ENCODE assay signal across 26 cellular contexts in genomic region chr9:87629094-87629493, GRCh38.
"Had no signal": no experiment of that assay in that cellular context is flagged by ENCODE, and none has a peak within 500 bp of the region (broad histone marks: within the 10 kb centered on the region; RNA-seq: fewer than 3 reads in every experiment).

No MANE protein-coding gene starts in this region.

- H3K27ac ChIP-seq: ascending aorta, brain microvascular endothelial cell, esophagus muscularis mucosa, foreskin keratinocyte, gastroesophageal sphincter had no signal

- ATAC-seq: activated naive CD4-positive, alpha-beta T cell treated with anti-CD3 and anti-CD28 coated beads, Interleukin-2, amount 50 U/mL, for 72 hours; activated T-cell treated with anti-CD3 and anti-CD28 coated beads, Interleukin-2, amount 50 U/mL, for 72 hours; effector memory CD8-positive, alpha-beta T cell; foreskin keratinocyte; gastroesophageal sphincter had no signal

- H3K36me3 Mint-ChIP-seq: activated naive CD4-positive, alpha-beta T cell treated with anti-CD3 and anti-CD28 coated beads, Interleukin-2, amount 10 ng/mL, durations not matched to agents 7 days and 5 days; activated naive CD4-positive, alpha-beta T cell treated with anti-CD3 and anti-CD28 coated beads, Interleukin-2, amount 50 U/mL, for 72 hours; activated naive CD8-positive, alpha-beta T cell treated with anti-CD3 and anti-CD28 coated beads, Interleukin-2, amount 10 ng/mL, durations not matched to agents 7 days and 5 days had no signal

- H3K27ac Mint-ChIP-seq: activated CD4-positive, alpha-beta memory T cell treated with anti-CD3 and anti-CD28 coated beads, Interleukin-2, amount 10 ng/mL, durations not matched to agents 7 days and 5 days; activated CD4-positive, alpha-beta T cell treated with anti-CD3 and anti-CD28 coated beads, Interleukin-2, amount 10 ng/mL, durations not matched to agents 7 days and 5 days; activated naive CD4-positive, alpha-beta T cell treated with anti-CD3 and anti-CD28 coated beads, Interleukin-2, amount 10 ng/mL, durations not matched to agents 7 days and 5 days; activated naive CD4-positive, alpha-beta T cell treated with anti-CD3 and anti-CD28 coated beads, Interleukin-2, amount 50 U/mL, for 72 hours; activated naive CD8-positive, alpha-beta T cell treated with anti-CD3 and anti-CD28 coated beads, Interleukin-2, amount 10 ng/mL, durations not matched to agents 7 days and 5 days; activated T-cell treated with anti-CD3 and anti-CD28 coated beads, Interleukin-2, amount 50 U/mL, for 24 hours; activated T-cell treated with anti-CD3 and anti-CD28 coated beads, Interleukin-2, amount 50 U/mL, for 72 hours; effector memory CD8-positive, alpha-beta T cell had no signal

- H3K36me3 ChIP-seq: ascending aorta, brain microvascular endothelial cell had no signal

- H3K4me3 ChIP-seq: ascending aorta, esophagus muscularis mucosa, gastroesophageal sphincter had no signal

- H3K4me1 Mint-ChIP-seq: activated CD4-positive, alpha-beta memory T cell treated with anti-CD3 and anti-CD28 coated beads, Interleukin-2, amount 10 ng/mL, durations not matched to agents 7 days and 5 days; activated CD4-positive, alpha-beta T cell treated with anti-CD3 and anti-CD28 coated beads, Interleukin-2, amount 10 ng/mL, durations not matched to agents 7 days and 5 days; activated naive CD4-positive, alpha-beta T cell treated with anti-CD3 and anti-CD28 coated beads, Interleukin-2, amount 10 ng/mL, durations not matched to agents 7 days and 5 days; activated naive CD8-positive, alpha-beta T cell treated with anti-CD3 and anti-CD28 coated beads, Interleukin-2, amount 10 ng/mL, durations not matched to agents 7 days and 5 days; central memory CD8-positive, alpha-beta T cell had no signal

- DNase-seq: activated CD4-positive, alpha-beta memory T cell treated with anti-CD3 and anti-CD28 coated beads, Interleukin-2, amount 10 ng/mL, durations not matched to agents 7 days and 5 days; activated CD4-positive, alpha-beta T cell treated with anti-CD3 and anti-CD28 coated beads for 1 hour; activated CD4-positive, alpha-beta T cell treated with anti-CD3 and anti-CD28 coated beads for 4 hours; activated CD4-positive, alpha-beta T cell treated with anti-CD3 and anti-CD28 coated beads, Interleukin-2, amount 10 ng/mL, durations not matched to agents 7 days and 5 days; activated CD4-positive, alpha-beta T cell treated with anti-CD3 and anti-CD28 coated beads, Interleukin-2, amount 50 U/mL, for 4 hours; activated CD8-positive, alpha-beta memory T cell treated with anti-CD3 and anti-CD28 coated beads, Interleukin-2, amount 50 U/mL, for 48 hours; activated gamma-delta T cell; activated naive CD4-positive, alpha-beta T cell; activated naive CD4-positive, alpha-beta T cell treated with anti-CD3 and anti-CD28 coated beads, Interleukin-2, amount 10 ng/mL, durations not matched to agents 7 days and 5 days; activated naive CD8-positive, alpha-beta T cell treated with anti-CD3 and anti-CD28 coated beads, Interleukin-2, amount 10 ng/mL, durations not matched to agents 7 days and 5 days; activated T-cell treated with anti-CD3 and anti-CD28 coated beads for 4 hours; activated T-cell treated with anti-CD3 and anti-CD28 coated beads, Interleukin-2, amount 50 U/mL, for 24 hours; activated T-cell treated with anti-CD3 and anti-CD28 coated beads, Interleukin-2, amount 50 U/mL, for 72 hours; brain microvascular endothelial cell; cortex of kidney; dermis blood vessel endothelial cell; effector CD4-positive, alpha-beta T cell; effector memory CD8-positive, alpha-beta T cell; erythroblast; foreskin keratinocyte; T-helper 2 cell had no signal

- H3K9me3 Mint-ChIP-seq: activated CD4-positive, alpha-beta memory T cell treated with anti-CD3 and anti-CD28 coated beads, Interleukin-2, amount 10 ng/mL, durations not matched to agents 7 days and 5 days; activated CD4-positive, alpha-beta T cell treated with anti-CD3 and anti-CD28 coated beads, Interleukin-2, amount 10 ng/mL, durations not matched to agents 7 days and 5 days; activated naive CD4-positive, alpha-beta T cell treated with anti-CD3 and anti-CD28 coated beads, Interleukin-2, amount 10 ng/mL, durations not matched to agents 7 days and 5 days; activated naive CD8-positive, alpha-beta T cell treated with anti-CD3 and anti-CD28 coated beads, Interleukin-2, amount 10 ng/mL, durations not matched to agents 7 days and 5 days; central memory CD8-positive, alpha-beta T cell had no signal

- H3K4me3 Mint-ChIP-seq: activated CD4-positive, alpha-beta memory T cell treated with anti-CD3 and anti-CD28 coated beads, Interleukin-2, amount 10 ng/mL, durations not matched to agents 7 days and 5 days; activated CD4-positive, alpha-beta T cell treated with anti-CD3 and anti-CD28 coated beads, Interleukin-2, amount 10 ng/mL, durations not matched to agents 7 days and 5 days; activated naive CD4-positive, alpha-beta T cell treated with anti-CD3 and anti-CD28 coated beads, Interleukin-2, amount 10 ng/mL, durations not matched to agents 7 days and 5 days; activated naive CD8-positive, alpha-beta T cell treated with anti-CD3 and anti-CD28 coated beads, Interleukin-2, amount 10 ng/mL, durations not matched to agents 7 days and 5 days; activated T-cell treated with anti-CD3 and anti-CD28 coated beads, Interleukin-2, amount 50 U/mL, for 24 hours; activated T-cell treated with anti-CD3 and anti-CD28 coated beads, Interleukin-2, amount 50 U/mL, for 72 hours; central memory CD8-positive, alpha-beta T cell; effector memory CD8-positive, alpha-beta T cell had no signal

- H3K9me3 ChIP-seq: ascending aorta, esophagus muscularis mucosa, gastroesophageal sphincter had no signal

- H3K27me3 Mint-ChIP-seq: activated CD4-positive, alpha-beta memory T cell treated with anti-CD3 and anti-CD28 coated beads, Interleukin-2, amount 10 ng/mL, durations not matched to agents 7 days and 5 days; activated CD4-positive, alpha-beta T cell treated with anti-CD3 and anti-CD28 coated beads, Interleukin-2, amount 10 ng/mL, durations not matched to agents 7 days and 5 days; activated naive CD4-positive, alpha-beta T cell treated with anti-CD3 and anti-CD28 coated beads, Interleukin-2, amount 10 ng/mL, durations not matched to agents 7 days and 5 days; activated naive CD8-positive, alpha-beta T cell treated with anti-CD3 and anti-CD28 coated beads, Interleukin-2, amount 10 ng/mL, durations not matched to agents 7 days and 5 days; activated T-cell treated with anti-CD3 and anti-CD28 coated beads, Interleukin-2, amount 50 U/mL, for 24 hours had no signal

- H3K27me3 ChIP-seq: ascending aorta, brain microvascular endothelial cell, esophagus muscularis mucosa, gastroesophageal sphincter had no signal

- H3K4me1 ChIP-seq: ascending aorta, foreskin keratinocyte had no signal
